In the genomic region with DNA sequence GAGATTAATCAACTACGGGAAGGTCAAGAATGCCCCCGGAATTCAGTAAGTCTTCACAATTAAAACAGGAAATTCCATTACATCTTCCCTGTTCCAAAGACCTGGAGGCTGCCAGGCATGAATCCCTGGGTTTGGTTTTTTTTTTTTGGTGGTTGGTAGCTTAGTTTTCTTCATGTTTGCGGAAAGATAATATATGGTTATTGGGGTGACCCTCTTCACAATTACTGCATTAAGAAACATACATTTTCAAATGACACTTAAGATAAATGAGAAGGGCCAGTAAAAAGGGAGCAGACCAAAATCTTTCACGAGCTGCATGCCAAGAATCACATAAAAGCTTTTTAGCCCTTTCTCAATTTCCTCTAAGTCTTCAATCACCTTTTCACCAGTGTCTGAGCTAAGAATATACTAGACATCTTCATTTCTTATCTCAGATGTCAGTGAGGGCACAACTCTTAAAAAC, we compare ENCODE assay signal across 1 cellular context.
TF ChIP-seq lines count a peak whose summit lies in the region.

No MANE protein-coding gene starts in this region.

TF ChIP-seq in GM23338, 12 proteins besides CTCF, POLR2A, EP300 and RAD21 (continued from another document):
- TF ChIP-seq, protein P1, sequence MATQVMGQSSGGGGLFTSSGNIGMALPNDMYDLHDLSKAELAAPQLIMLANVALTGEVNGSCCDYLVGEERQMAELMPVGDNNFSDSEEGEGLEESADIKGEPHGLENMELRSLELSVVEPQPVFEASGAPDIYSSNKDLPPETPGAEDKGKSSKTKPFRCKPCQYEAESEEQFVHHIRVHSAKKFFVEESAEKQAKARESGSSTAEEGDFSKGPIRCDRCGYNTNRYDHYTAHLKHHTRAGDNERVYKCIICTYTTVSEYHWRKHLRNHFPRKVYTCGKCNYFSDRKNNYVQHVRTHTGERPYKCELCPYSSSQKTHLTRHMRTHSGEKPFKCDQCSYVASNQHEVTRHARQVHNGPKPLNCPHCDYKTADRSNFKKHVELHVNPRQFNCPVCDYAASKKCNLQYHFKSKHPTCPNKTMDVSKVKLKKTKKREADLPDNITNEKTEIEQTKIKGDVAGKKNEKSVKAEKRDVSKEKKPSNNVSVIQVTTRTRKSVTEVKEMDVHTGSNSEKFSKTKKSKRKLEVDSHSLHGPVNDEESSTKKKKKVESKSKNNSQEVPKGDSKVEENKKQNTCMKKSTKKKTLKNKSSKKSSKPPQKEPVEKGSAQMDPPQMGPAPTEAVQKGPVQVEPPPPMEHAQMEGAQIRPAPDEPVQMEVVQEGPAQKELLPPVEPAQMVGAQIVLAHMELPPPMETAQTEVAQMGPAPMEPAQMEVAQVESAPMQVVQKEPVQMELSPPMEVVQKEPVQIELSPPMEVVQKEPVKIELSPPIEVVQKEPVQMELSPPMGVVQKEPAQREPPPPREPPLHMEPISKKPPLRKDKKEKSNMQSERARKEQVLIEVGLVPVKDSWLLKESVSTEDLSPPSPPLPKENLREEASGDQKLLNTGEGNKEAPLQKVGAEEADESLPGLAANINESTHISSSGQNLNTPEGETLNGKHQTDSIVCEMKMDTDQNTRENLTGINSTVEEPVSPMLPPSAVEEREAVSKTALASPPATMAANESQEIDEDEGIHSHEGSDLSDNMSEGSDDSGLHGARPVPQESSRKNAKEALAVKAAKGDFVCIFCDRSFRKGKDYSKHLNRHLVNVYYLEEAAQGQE (IDR thresholded peaks at IDR 0.05; ENCODE audit: unreplicated experiment) = no peak
- no peak for TF ChIP-seq NANOG (IDR thresholded peaks at IDR 0.05; ENCODE audit: borderline replicate concordance)
- TF ChIP-seq, protein P2, sequence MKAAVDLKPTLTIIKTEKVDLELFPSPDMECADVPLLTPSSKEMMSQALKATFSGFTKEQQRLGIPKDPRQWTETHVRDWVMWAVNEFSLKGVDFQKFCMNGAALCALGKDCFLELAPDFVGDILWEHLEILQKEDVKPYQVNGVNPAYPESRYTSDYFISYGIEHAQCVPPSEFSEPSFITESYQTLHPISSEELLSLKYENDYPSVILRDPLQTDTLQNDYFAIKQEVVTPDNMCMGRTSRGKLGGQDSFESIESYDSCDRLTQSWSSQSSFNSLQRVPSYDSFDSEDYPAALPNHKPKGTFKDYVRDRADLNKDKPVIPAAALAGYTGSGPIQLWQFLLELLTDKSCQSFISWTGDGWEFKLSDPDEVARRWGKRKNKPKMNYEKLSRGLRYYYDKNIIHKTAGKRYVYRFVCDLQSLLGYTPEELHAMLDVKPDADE (IDR thresholded peaks at IDR 0.05) = no peak
